ENCODE assay signal across 1 cellular context in genomic region chrX:69101655-69102251, GRCh38.
TF ChIP-seq lines count a peak whose summit lies in the region.

No MANE protein-coding gene starts in this region.

TF ChIP-seq in SK-N-SH, 30 proteins besides CTCF, POLR2A, EP300 and RAD21 (continued from another document):
- no peak for TF ChIP-seq PBX3 (IDR thresholded peaks at IDR 0.05)
- no peak for TF ChIP-seq TEAD4 (IDR thresholded peaks at IDR 0.05; ENCODE audit: borderline replicate concordance, insufficient read depth)
- TF ChIP-seq YY1 (IDR thresholded peaks at IDR 0.05; ENCODE audit: low read depth) = no peak
- TF ChIP-seq TAF1 (IDR thresholded peaks at IDR 0.05; ENCODE audit: borderline replicate concordance, low read depth, low read length) = no peak
- no peak for TF ChIP-seq SMC3 (IDR thresholded peaks at IDR 0.05; ENCODE audit: low read depth, low read length)
- TF ChIP-seq FOXM1 (IDR thresholded peaks at IDR 0.05; ENCODE audit: low read depth) = no peak
- no peak for TF ChIP-seq USF2 (IDR thresholded peaks at IDR 0.05; ENCODE audit: borderline replicate concordance, low read depth, low read length)
- TF ChIP-seq ZBTB33 (IDR thresholded peaks at IDR 0.05; ENCODE audit: borderline replicate concordance, low read depth) = no peak
- TF ChIP-seq TCF12 (IDR thresholded peaks at IDR 0.05) = no peak
- TF ChIP-seq MXI1 (IDR thresholded peaks at IDR 0.05; ENCODE audit: low read depth, low read length) = no peak
- TF ChIP-seq ELF1 (IDR thresholded peaks at IDR 0.05) = no peak
- TF ChIP-seq MEF2A (IDR thresholded peaks at IDR 0.05; ENCODE audit: borderline replicate concordance, low read depth) = no peak
- no peak for TF ChIP-seq RFX5 (IDR thresholded peaks at IDR 0.05; ENCODE audit: low read length)
- TF ChIP-seq NRF1 (IDR thresholded peaks at IDR 0.05; ENCODE audit: low read depth, low read length) = no peak
- no peak for TF ChIP-seq GABPA (IDR thresholded peaks at IDR 0.05; ENCODE audit: low read depth)
- TF ChIP-seq IRF3 (IDR thresholded peaks at IDR 0.05; ENCODE audit: low read depth, low read length) = no peak
- TF ChIP-seq SIN3A (IDR thresholded peaks at IDR 0.05; ENCODE audit: borderline replicate concordance, low read depth, low read length) = no peak
- TF ChIP-seq JUND (IDR thresholded peaks at IDR 0.05) = no peak
TF ChIP-seq in SK-N-SH: peak in this region for 0.
